In genomic region chrX:101409043-101409442, GRCh38 we compare ENCODE assay signal across 8 cellular contexts. TPM values are rescaled to one million over a fixed set of nuclear protein-coding genes. Genes with fewer than 3 reads are reported as not detected.
DNase-seq lines count a peak whose midpoint lies in the region; ATAC-seq and TF ChIP-seq lines count a peak whose summit lies in the region.

No MANE protein-coding gene starts in this region.

- H3K9me3 ChIP-seq in A673 (ENCODE audit: low read depth, low read length, poor library complexity, severe bottlenecking) (no peaks in the 10 kb centered on the region), breast epithelium (no peaks in the 10 kb centered on the region), mononuclear cell (ENCODE audit: low read depth, low read length) (no peaks in the 10 kb centered on the region)

- H3K27me3 ChIP-seq in A673 (replicated peaks; ENCODE audit: insufficient read depth, low read depth, low read length, poor library complexity): no peaks in the 10 kb centered on the region
- no peaks in the 10 kb centered on the region for H3K27me3 ChIP-seq in HL-60 (ENCODE audit: insufficient read depth, poor library complexity, severe bottlenecking)
- peaks cover 0 to 13% of the 10 kb centered on the region in 2 donors for H3K27me3 ChIP-seq in breast epithelium
- H3K27me3 ChIP-seq in mononuclear cell (ENCODE audit: insufficient read depth, low read length): no peaks in the 10 kb centered on the region

- no peak for TF ChIP-seq POLR2A in breast epithelium (IDR thresholded peaks at IDR 0.05)

- H3K4me3 ChIP-seq in A673 (ENCODE audit: low read depth, low read length, poor library complexity, severe bottlenecking) (peak overlapping the region; percentile 80), HL-60 (replicated peaks; ENCODE audit: insufficient read depth, low read length) (peak overlapping the region; percentile 58), breast epithelium (peak overlapping the region; percentile 59 to 80 (median 60)), mononuclear cell (ENCODE audit: low read length) (peak overlapping the region; percentile 74)

- POLR2A ChIA-PET in A673 (lab: Charles Lee; ENCODE audit: low non-redundant PET): no interaction called here

- H3K4me1 ChIP-seq in A673 (ENCODE audit: insufficient read depth, low read length, poor library complexity, severe bottlenecking) (peaks cover 5% of the 10 kb centered on the region), breast epithelium (no peaks in the 10 kb centered on the region), mononuclear cell (ENCODE audit: insufficient read depth, low read length) (peaks cover 35% of the 10 kb centered on the region)

- TF ChIP-seq CTCF in A673 (conservative IDR thresholded peaks at IDR 0.05; ENCODE audit: low read depth, low read length): no peak
- no peak for TF ChIP-seq CTCF in HL-60 (IDR thresholded peaks at IDR 0.05; ENCODE audit: insufficient read depth, low read length)
- no peak for TF ChIP-seq CTCF in breast epithelium (IDR thresholded peaks at IDR 0.05)

- no peak for ATAC-seq in HG03135 (IDR thresholded peaks at IDR 0.05; ENCODE audit: unreplicated experiment)

- CTCF ChIA-PET in A673 (lab: Charles Lee): no interaction called here

- no TSS peak for BruUV-seq in A673 (replicated peaks; lab: Mats Ljungman, UMichigan)

- DNase-seq in A673 (ENCODE audit: low spot score): no peak
- DNase-seq in HL-60 (ENCODE audit: low read depth in 1 of 2, low spot score in 1 of 2): no peak
- DNase-seq in breast epithelium (ENCODE audit: low spot score in 2 of 2): no peak
- no peak for DNase-seq in superior temporal gyrus (ENCODE audit: extremely low spot score)
- no peak for DNase-seq in effector CD4-positive, alpha-beta T cell
- no peak for DNase-seq in NCI-H2029 (lab: John Stamatoyannopoulos, UW)

- H3K27ac ChIP-seq in A673 (ENCODE audit: low read depth, low read length, poor library complexity, severe bottlenecking) (peak overlapping the region; percentile 98), HL-60 (replicated peaks) (peak overlapping the region; percentile 96), breast epithelium (peak overlapping the region; percentile 94 to 97)

- intact Hi-C loops in A673 (cut with micrococcal nuclease; ENCODE audit: unreplicated experiment): no loop called here
- intact Hi-C loops in breast epithelium (cut with DNase I; ENCODE audit: low total_unique reads): no loop called here

- H3K36me3 ChIP-seq in A673 (ENCODE audit: insufficient read depth, low read length, poor library complexity, severe bottlenecking) (peaks cover 14% of the 10 kb centered on the region), breast epithelium (no peaks in the 10 kb centered on the region)

RNA-seq across cellular contexts. Expression of gene HNRNPH2, which starts 1.0 kb away (rescaled TPM):
- total RNA-seq in A673 (2021) (46.0 and 48.8 TPM in 2 replicates), breast epithelium (10 to 100 TPM; 48.5 to 83.9 (median 66.2) TPM), mononuclear cell (75.5 TPM)

RNA-seq across cellular contexts. Expression of gene GLA, which starts 1.3 kb away (rescaled TPM):
- 50.2 and 61.8 TPM in 2 replicates for total RNA-seq in A673 (2021)
- total RNA-seq in breast epithelium: 10 to 100 TPM; 20.5 to 43.0 (median 31.5) TPM
- 33.2 TPM for total RNA-seq in mononuclear cell

RNA-seq across cellular contexts. Expression of gene RPL36A, which starts 18.2 kb away (rescaled TPM):
- total RNA-seq in A673 (2021) (267 and 316 TPM in 2 replicates), breast epithelium (100 to 1,000 TPM; 503 to 954 (median 526) TPM), mononuclear cell (245 TPM)

RNA-seq across cellular contexts. Expression of gene BTK, which starts 23.1 kb away (rescaled TPM):
- not detected in 2 replicates for total RNA-seq in A673 (2021)
- 10 to 100 TPM in 1 of 3 donors, 1 to 10 TPM in 2; 3.9 to 19.7 (median 7.9) TPM for total RNA-seq in breast epithelium
- 33.1 TPM for total RNA-seq in mononuclear cell
